ENCODE assay signal across 8 cellular contexts in the genomic region with DNA sequence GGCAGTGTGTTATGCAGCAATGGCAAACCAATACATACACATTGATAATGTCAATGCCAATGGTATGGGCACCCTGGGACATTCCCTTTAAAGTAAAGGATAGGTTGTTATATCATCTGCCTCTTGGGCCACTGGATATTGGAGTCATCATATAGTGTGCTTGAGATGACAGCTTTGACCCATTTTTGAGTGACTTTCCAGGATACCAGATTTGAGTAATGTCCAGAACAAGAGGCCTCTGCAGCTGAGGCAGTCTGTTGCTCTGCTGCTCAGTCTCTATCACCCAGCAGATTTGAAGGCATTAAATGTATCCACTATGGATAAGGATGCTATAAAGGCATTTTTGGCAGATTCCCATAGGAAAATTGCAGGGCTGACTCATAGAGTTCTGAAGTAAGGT.
"Had no signal": no experiment of that assay in that cellular context is flagged by ENCODE, and none has a peak within 500 bp of the region (broad histone marks: within the 10 kb centered on the region; RNA-seq: fewer than 3 reads in every experiment).

No MANE protein-coding gene starts in this region.

- ATAC-seq: GM12878 had no signal

- H3K4me3 ChIP-seq: GM12878 had no signal

- DNase-seq: GDM1, GF-D8 had no signal

- FAIRE-seq: G401.6, GM12878, GM12891, GM12892, GM18507, GM19239 had no signal
